In the genomic region with DNA sequence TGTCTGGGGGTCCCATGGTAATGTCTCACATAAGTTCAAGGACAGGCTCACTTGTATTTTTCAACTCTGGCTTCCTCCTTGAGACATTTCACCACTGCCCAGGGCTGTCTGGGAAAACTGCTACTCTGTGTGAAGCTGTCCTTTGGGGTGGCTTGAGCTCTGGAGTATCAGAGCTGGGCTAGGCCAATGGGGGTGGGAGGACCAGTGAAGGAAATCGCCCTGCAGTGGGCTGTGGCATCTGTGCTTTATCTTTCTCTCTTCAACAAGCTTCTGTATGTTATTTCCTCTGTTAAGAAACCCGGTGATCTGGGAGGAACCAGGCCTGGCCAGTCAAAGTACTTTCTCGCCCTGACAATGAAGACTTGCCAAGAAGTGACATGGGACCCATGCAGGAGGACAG, we compare ENCODE assay signal across 1 cellular context.
TF ChIP-seq lines count a peak whose summit lies in the region.

No MANE protein-coding gene starts in this region.

TF ChIP-seq in IMR-90, 13 proteins besides CTCF, POLR2A, EP300 and RAD21 (continued from another document):
- TF ChIP-seq CEBPB (IDR thresholded peaks at IDR 0.05; ENCODE audit: low read depth, low read length) (no peak), RFX5 (IDR thresholded peaks at IDR 0.05; ENCODE audit: low read depth, low read length) (no peak), RCOR1 (IDR thresholded peaks at IDR 0.05; ENCODE audit: insufficient replicate concordance, low read length) (no peak), SMC3 (IDR thresholded peaks at IDR 0.05; ENCODE audit: low read depth, low read length) (no peak), CHD1 (IDR thresholded peaks at IDR 0.05; ENCODE audit: low read depth, low read length) (no peak)
